Comparison of ENCODE assay signal across 1 cellular context in the genomic region with DNA sequence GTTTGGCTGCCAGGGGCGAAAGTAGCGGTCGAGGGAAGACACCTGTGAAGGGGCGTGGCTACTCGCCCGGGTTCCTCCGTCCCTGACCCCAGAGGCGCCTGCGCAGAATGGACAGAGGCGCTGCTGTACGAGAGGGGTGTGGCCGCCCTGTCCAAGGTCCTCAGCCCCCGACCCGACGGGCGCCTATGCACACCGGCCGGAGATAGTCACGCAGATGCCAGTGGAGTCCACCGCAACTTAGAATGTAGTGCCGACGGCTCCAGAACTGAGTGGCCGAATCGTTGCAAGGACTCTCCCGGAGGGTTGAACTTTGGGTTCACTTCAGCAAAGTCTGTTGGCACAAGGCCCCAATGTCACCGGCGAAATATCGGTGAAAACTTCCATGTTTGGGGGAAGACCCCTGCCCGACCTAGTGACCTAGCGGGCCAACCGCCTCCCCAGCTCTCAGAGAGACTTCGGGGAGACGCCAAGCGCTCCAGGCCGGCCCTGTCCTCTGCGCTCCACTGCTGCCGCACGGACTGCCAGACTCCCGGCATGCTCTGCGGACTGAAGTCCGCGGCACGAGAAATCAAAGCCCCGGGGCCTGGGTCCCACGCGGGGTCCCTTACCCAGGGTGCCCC.
TF ChIP-seq lines count a peak whose summit lies in the region.

No MANE protein-coding gene starts in this region.

TF ChIP-seq in HepG2, 621 proteins besides CTCF, POLR2A, EP300 and RAD21 (continued from another document and continues in another):
- TF ChIP-seq KIAA2018 (CRISPR knock-in tag; IDR thresholded peaks at IDR 0.05; ENCODE audit: borderline replicate concordance) (no peak), ZNF687 (CRISPR knock-in tag; IDR thresholded peaks at IDR 0.05) (peak; percentile 99), SMC3 (IDR thresholded peaks at IDR 0.05; ENCODE audit: low read length) (0 out of 2 replicates have a peak, but pooled peaks have one; percentile 2), ZNF703 (CRISPR knock-in tag; IDR thresholded peaks at IDR 0.05; ENCODE audit: borderline replicate concordance) (peak; percentile 61), ZNF749 (CRISPR knock-in tag; IDR thresholded peaks at IDR 0.05; ENCODE audit: borderline replicate concordance) (peak; percentile 53; the same call in 1 of the 2 replicates), NFRKB (IDR thresholded peaks at IDR 0.05) (no peak), SRSF4 (IDR thresholded peaks at IDR 0.05; ENCODE audit: low read depth, low read length, poor library complexity, severe bottlenecking) (no peak), PAX8 (CRISPR knock-in tag; IDR thresholded peaks at IDR 0.05; ENCODE audit: borderline replicate concordance) (peak; percentile 63; the same call in 1 of the 2 replicates), ZNF598 (CRISPR knock-in tag; IDR thresholded peaks at IDR 0.05; ENCODE audit: borderline replicate concordance) (peak; percentile 100; the same call in 1 of the 2 replicates), HOXA5 (CRISPR knock-in tag; IDR thresholded peaks at IDR 0.05) (peak; percentile 99), FOXC1 (CRISPR knock-in tag; IDR thresholded peaks at IDR 0.05; ENCODE audit: borderline replicate concordance) (peak; percentile 96), ZNF407 (CRISPR knock-in tag; IDR thresholded peaks at IDR 0.05; ENCODE audit: not compliant biosample characterization) (peak; percentile 99), SKIL (CRISPR knock-in tag; IDR thresholded peaks at IDR 0.05; ENCODE audit: borderline replicate concordance) (peak; percentile 89; the same call in 1 of the 2 replicates), ZNF761 (CRISPR knock-in tag; conservative IDR thresholded peaks at IDR 0.05) (peak; percentile 48), FOXK1 (CRISPR knock-in tag; IDR thresholded peaks at IDR 0.05; ENCODE audit: borderline replicate concordance, low read depth) (peak; percentile 81; the same call in 1 of the 2 replicates), NFKB2 (CRISPR knock-in tag; IDR thresholded peaks at IDR 0.05; ENCODE audit: borderline replicate concordance) (peak; percentile 98), BCL6 (CRISPR knock-in tag; IDR thresholded peaks at IDR 0.05) (peak; percentile 75; the same call in 1 of the 2 replicates)
- TF ChIP-seq, protein P1, sequence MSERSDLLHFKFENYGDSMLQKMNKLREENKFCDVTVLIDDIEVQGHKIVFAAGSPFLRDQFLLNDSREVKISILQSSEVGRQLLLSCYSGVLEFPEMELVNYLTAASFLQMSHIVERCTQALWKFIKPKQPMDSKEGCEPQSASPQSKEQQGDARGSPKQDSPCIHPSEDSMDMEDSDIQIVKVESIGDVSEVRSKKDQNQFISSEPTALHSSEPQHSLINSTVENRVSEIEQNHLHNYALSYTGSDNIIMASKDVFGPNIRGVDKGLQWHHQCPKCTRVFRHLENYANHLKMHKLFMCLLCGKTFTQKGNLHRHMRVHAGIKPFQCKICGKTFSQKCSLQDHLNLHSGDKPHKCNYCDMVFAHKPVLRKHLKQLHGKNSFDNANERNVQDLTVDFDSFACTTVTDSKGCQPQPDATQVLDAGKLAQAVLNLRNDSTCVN (CRISPR knock-in tag; IDR thresholded peaks at IDR 0.05; ENCODE audit: borderline replicate concordance): peak; percentile 93; the same call in 1 of the 2 replicates
- TF ChIP-seq, protein P2, sequence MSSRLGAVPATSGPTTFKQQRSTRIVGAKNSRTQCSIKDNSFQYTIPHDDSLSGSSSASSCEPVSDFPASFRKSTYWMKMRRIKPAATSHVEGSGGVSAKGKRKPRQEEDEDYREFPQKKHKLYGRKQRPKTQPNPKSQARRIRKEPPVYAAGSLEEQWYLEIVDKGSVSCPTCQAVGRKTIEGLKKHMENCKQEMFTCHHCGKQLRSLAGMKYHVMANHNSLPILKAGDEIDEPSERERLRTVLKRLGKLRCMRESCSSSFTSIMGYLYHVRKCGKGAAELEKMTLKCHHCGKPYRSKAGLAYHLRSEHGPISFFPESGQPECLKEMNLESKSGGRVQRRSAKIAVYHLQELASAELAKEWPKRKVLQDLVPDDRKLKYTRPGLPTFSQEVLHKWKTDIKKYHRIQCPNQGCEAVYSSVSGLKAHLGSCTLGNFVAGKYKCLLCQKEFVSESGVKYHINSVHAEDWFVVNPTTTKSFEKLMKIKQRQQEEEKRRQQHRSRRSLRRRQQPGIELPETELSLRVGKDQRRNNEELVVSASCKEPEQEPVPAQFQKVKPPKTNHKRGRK (CRISPR knock-in tag; IDR thresholded peaks at IDR 0.05): peak; percentile 39; the same call in 1 of the 2 replicates
